ENCODE assay signal across 19 cellular contexts in genomic region chr6:155278319-155279049, GRCh38. TPM values are rescaled to one million over a fixed set of nuclear protein-coding genes. Genes with fewer than 3 reads are reported as not detected.
"Had no signal": no experiment of that assay in that cellular context is flagged by ENCODE, and none has a peak within 500 bp of the region (broad histone marks: within the 10 kb centered on the region; RNA-seq: fewer than 3 reads in every experiment).

No MANE protein-coding gene starts in this region.

- H3K36me3 Mint-ChIP-seq: natural killer cell had no signal

- H3K4me1 Mint-ChIP-seq: activated CD4-positive, alpha-beta T cell treated with anti-CD3 and anti-CD28 coated beads, Interleukin-2, amount 10 ng/mL, durations not matched to agents 7 days and 5 days had no signal

- H3K27ac ChIP-seq: ascending aorta, cardiac muscle cell, coronary artery, sigmoid colon, SK-N-MC, upper lobe of left lung had no signal

- H3K27me3 Mint-ChIP-seq: activated CD4-positive, alpha-beta T cell treated with anti-CD3 and anti-CD28 coated beads, Interleukin-2, amount 10 ng/mL, durations not matched to agents 7 days and 5 days had no signal

- H3K36me3 ChIP-seq: cardiac muscle cell had no signal

- H3K4me3 ChIP-seq: ascending aorta, cardiac muscle cell, coronary artery, sigmoid colon, SK-N-MC, upper lobe of left lung had no signal

- H3K27me3 ChIP-seq: ascending aorta, sigmoid colon, upper lobe of left lung had no signal

- H3K9me3 ChIP-seq: ascending aorta, sigmoid colon, upper lobe of left lung had no signal

- DNase-seq: activated CD4-positive, alpha-beta T cell treated with anti-CD3 and anti-CD28 coated beads, Interleukin-2, amount 10 ng/mL, durations not matched to agents 7 days and 5 days; activated CD4-positive, CD25-positive, alpha-beta regulatory T cell; activated CD8-positive, alpha-beta memory T cell treated with anti-CD3 and anti-CD28 coated beads for 24 hours; activated gamma-delta T cell treated with Interleukin-2 at 50 U/mL for 16 hours; effector CD8-positive, alpha-beta T cell; immature natural killer cell; left cardiac atrium; natural killer cell; posterior cingulate gyrus; sigmoid colon; stimulated activated naive CD4-positive, alpha-beta T cell treated with Interleukin-2 at 50 U/mL for 16 hours; upper lobe of left lung had no signal

- H3K9me3 Mint-ChIP-seq: activated CD4-positive, alpha-beta T cell treated with anti-CD3 and anti-CD28 coated beads, Interleukin-2, amount 10 ng/mL, durations not matched to agents 7 days and 5 days; immature natural killer cell; natural killer cell; T-helper 1 cell treated with Interleukin-12 subunit alpha and Interleukin-12 subunit beta and Interleukin-4 antibody, amounts not matched to agents 30 μg/mL and 1 μg/mL, for 36 hours had no signal

- H3K4me3 Mint-ChIP-seq: activated CD4-positive, alpha-beta T cell treated with anti-CD3 and anti-CD28 coated beads, Interleukin-2, amount 10 ng/mL, durations not matched to agents 7 days and 5 days; immature natural killer cell; natural killer cell; T-helper 1 cell treated with Interleukin-12 subunit alpha and Interleukin-12 subunit beta and Interleukin-4 antibody, amounts not matched to agents 30 μg/mL and 1 μg/mL, for 36 hours had no signal

- ATAC-seq: natural killer cell had no signal

- H3K27ac Mint-ChIP-seq: activated CD4-positive, alpha-beta T cell treated with anti-CD3 and anti-CD28 coated beads, Interleukin-2, amount 10 ng/mL, durations not matched to agents 7 days and 5 days; natural killer cell; T-helper 1 cell treated with Interleukin-12 subunit alpha and Interleukin-12 subunit beta and Interleukin-4 antibody, amounts not matched to agents 30 μg/mL and 1 μg/mL, for 36 hours had no signal

RNA-seq across cellular contexts. Expression of gene CLDN20, which starts 14.7 kb away (rescaled TPM):
- total RNA-seq: activated CD4-positive, alpha-beta T cell treated with anti-CD3 and anti-CD28 coated beads, Interleukin-2, amount 10 ng/mL, durations not matched to agents 7 days and 5 days; ascending aorta; cardiac muscle cell; glomerular endothelial cell; left cardiac atrium; lung microvascular endothelial cell; natural killer cell; sigmoid colon; upper lobe of left lung had no signal
- polyA plus RNA-seq: immature natural killer cell, sigmoid colon had no signal
